ENCODE assay signal across 2 cellular contexts in the genomic region with DNA sequence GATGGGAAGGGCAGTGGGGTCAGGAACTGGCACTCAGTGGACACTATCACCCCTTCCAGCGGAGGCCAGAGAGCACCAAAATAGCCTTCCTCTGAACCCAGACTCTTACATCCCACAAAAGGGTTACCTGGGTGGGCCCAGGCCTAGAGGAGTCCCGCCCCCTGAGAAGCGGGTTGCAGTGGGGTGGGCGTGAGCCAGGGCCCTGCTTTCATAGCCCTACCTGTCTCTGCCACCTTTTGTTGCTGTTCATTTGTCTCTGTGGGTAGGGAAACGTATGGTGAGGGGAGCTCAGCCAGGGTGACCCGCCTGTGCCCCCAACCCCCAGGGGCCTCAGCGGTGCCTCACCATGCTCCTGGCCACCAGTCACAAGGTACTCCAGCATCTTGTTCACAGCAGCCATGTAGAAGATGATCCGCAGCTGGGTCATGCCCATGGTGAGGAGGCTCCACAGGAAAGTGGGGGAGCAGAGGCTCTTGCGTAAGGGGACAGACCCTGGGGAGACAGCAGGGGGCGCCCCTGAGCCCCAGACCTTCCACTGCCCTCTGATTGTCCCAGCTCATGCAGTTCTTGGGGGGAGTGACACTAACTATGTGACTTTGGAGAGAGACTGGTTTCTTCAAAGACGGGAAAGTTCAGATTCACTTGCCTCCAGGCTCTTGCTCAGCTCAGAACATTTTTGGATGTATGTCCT.
A peak's percentile ranks its signal among the peaks of the same experiment; 100 is the strongest.
TF ChIP-seq lines count a peak whose summit lies in the region.

No MANE protein-coding gene starts in this region.

TF ChIP-seq in SK-N-SH treated with all-trans-retinoic acid at 6 μM for 48 hours, 23 proteins besides CTCF, POLR2A, EP300 and RAD21:
- TF ChIP-seq ARNTL (CRISPR knock-in tag; IDR thresholded peaks at IDR 0.05; ENCODE audit: borderline replicate concordance, low read depth): no peak
- TF ChIP-seq, protein P1, sequence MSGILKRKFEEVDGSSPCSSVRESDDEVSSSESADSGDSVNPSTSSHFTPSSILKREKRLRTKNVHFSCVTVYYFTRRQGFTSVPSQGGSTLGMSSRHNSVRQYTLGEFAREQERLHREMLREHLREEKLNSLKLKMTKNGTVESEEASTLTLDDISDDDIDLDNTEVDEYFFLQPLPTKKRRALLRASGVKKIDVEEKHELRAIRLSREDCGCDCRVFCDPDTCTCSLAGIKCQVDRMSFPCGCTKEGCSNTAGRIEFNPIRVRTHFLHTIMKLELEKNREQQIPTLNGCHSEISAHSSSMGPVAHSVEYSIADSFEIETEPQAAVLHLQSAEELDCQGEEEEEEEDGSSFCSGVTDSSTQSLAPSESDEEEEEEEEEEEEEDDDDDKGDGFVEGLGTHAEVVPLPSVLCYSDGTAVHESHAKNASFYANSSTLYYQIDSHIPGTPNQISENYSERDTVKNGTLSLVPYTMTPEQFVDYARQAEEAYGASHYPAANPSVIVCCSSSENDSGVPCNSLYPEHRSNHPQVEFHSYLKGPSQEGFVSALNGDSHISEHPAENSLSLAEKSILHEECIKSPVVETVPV (CRISPR knock-in tag; IDR thresholded peaks at IDR 0.05): no peak
- TF ChIP-seq, protein P2, sequence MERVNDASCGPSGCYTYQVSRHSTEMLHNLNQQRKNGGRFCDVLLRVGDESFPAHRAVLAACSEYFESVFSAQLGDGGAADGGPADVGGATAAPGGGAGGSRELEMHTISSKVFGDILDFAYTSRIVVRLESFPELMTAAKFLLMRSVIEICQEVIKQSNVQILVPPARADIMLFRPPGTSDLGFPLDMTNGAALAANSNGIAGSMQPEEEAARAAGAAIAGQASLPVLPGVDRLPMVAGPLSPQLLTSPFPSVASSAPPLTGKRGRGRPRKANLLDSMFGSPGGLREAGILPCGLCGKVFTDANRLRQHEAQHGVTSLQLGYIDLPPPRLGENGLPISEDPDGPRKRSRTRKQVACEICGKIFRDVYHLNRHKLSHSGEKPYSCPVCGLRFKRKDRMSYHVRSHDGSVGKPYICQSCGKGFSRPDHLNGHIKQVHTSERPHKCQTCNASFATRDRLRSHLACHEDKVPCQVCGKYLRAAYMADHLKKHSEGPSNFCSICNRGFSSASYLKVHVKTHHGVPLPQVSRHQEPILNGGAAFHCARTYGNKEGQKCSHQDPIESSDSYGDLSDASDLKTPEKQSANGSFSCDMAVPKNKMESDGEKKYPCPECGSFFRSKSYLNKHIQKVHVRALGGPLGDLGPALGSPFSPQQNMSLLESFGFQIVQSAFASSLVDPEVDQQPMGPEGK (CRISPR knock-in tag; IDR thresholded peaks at IDR 0.05; ENCODE audit: borderline replicate concordance): no peak
- TF ChIP-seq ZNF70 (CRISPR knock-in tag; IDR thresholded peaks at IDR 0.05): no peak
- TF ChIP-seq ZFP3 (CRISPR knock-in tag; IDR thresholded peaks at IDR 0.05): no peak
- no peak for TF ChIP-seq RARB (CRISPR knock-in tag; IDR thresholded peaks at IDR 0.05)
- no peak for TF ChIP-seq SNAI2 (CRISPR knock-in tag; IDR thresholded peaks at IDR 0.05)
- TF ChIP-seq TOX (CRISPR knock-in tag; IDR thresholded peaks at IDR 0.05; ENCODE audit: borderline replicate concordance): no peak
- no peak for TF ChIP-seq ISL1 (CRISPR knock-in tag; IDR thresholded peaks at IDR 0.05)
- no peak for TF ChIP-seq ESRRG (CRISPR knock-in tag; IDR thresholded peaks at IDR 0.05)
- TF ChIP-seq BACH2 (CRISPR knock-in tag; IDR thresholded peaks at IDR 0.05; ENCODE audit: borderline replicate concordance): no peak
- TF ChIP-seq TCF4 (CRISPR knock-in tag; IDR thresholded peaks at IDR 0.05; ENCODE audit: borderline replicate concordance): no peak
- TF ChIP-seq OSR1 (CRISPR knock-in tag; IDR thresholded peaks at IDR 0.05): no peak
- TF ChIP-seq CSDC2 (CRISPR knock-in tag; IDR thresholded peaks at IDR 0.05): no peak
- no peak for TF ChIP-seq ZNF8 (CRISPR knock-in tag; IDR thresholded peaks at IDR 0.05)
- no peak for TF ChIP-seq ZFP30 (CRISPR knock-in tag; IDR thresholded peaks at IDR 0.05)
- TF ChIP-seq, protein P3, sequence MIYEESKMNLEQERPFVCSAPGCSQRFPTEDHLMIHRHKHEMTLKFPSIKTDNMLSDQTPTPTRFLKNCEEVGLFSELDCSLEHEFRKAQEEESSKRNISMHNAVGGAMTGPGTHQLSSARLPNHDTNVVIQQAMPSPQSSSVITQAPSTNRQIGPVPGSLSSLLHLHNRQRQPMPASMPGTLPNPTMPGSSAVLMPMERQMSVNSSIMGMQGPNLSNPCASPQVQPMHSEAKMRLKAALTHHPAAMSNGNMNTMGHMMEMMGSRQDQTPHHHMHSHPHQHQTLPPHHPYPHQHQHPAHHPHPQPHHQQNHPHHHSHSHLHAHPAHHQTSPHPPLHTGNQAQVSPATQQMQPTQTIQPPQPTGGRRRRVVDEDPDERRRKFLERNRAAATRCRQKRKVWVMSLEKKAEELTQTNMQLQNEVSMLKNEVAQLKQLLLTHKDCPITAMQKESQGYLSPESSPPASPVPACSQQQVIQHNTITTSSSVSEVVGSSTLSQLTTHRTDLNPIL (CRISPR knock-in tag; IDR thresholded peaks at IDR 0.05; ENCODE audit: low read depth): no peak
- TF ChIP-seq, protein P4, sequence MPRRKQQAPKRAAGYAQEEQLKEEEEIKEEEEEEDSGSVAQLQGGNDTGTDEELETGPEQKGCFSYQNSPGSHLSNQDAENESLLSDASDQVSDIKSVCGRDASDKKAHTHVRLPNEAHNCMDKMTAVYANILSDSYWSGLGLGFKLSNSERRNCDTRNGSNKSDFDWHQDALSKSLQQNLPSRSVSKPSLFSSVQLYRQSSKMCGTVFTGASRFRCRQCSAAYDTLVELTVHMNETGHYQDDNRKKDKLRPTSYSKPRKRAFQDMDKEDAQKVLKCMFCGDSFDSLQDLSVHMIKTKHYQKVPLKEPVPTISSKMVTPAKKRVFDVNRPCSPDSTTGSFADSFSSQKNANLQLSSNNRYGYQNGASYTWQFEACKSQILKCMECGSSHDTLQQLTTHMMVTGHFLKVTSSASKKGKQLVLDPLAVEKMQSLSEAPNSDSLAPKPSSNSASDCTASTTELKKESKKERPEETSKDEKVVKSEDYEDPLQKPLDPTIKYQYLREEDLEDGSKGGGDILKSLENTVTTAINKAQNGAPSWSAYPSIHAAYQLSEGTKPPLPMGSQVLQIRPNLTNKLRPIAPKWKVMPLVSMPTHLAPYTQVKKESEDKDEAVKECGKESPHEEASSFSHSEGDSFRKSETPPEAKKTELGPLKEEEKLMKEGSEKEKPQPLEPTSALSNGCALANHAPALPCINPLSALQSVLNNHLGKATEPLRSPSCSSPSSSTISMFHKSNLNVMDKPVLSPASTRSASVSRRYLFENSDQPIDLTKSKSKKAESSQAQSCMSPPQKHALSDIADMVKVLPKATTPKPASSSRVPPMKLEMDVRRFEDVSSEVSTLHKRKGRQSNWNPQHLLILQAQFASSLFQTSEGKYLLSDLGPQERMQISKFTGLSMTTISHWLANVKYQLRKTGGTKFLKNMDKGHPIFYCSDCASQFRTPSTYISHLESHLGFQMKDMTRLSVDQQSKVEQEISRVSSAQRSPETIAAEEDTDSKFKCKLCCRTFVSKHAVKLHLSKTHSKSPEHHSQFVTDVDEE (CRISPR knock-in tag; IDR thresholded peaks at IDR 0.05): no peak
- no peak for TF ChIP-seq PPARA (CRISPR knock-in tag; IDR thresholded peaks at IDR 0.05; ENCODE audit: borderline replicate concordance)
- TF ChIP-seq ZNF565 (CRISPR knock-in tag; conservative IDR thresholded peaks at IDR 0.05; ENCODE audit: low read depth): no peak

TF ChIP-seq in K562, 482 proteins besides CTCF, POLR2A, EP300 and RAD21:
- TF ChIP-seq, protein P5, sequence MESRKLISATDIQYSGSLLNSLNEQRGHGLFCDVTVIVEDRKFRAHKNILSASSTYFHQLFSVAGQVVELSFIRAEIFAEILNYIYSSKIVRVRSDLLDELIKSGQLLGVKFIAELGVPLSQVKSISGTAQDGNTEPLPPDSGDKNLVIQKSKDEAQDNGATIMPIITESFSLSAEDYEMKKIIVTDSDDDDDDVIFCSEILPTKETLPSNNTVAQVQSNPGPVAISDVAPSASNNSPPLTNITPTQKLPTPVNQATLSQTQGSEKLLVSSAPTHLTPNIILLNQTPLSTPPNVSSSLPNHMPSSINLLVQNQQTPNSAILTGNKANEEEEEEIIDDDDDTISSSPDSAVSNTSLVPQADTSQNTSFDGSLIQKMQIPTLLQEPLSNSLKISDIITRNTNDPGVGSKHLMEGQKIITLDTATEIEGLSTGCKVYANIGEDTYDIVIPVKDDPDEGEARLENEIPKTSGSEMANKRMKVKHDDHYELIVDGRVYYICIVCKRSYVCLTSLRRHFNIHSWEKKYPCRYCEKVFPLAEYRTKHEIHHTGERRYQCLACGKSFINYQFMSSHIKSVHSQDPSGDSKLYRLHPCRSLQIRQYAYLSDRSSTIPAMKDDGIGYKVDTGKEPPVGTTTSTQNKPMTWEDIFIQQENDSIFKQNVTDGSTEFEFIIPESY (CRISPR knock-in tag; IDR thresholded peaks at IDR 0.05): peak; percentile 69; the same call in 1 of the 2 replicates
- TF ChIP-seq POLR2AphosphoS5 (IDR thresholded peaks at IDR 0.05; ENCODE audit: control insufficient read depth, insufficient read depth, low read depth, low read length) (no peak), CEBPG (CRISPR knock-in tag; IDR thresholded peaks at IDR 0.05) (peak; percentile 96), CEBPG (tag; conservative IDR thresholded peaks at IDR 0.05 in 1 of 2, IDR thresholded peaks at IDR 0.05 in 1 of 2) (peak; percentile 82 to 93), JUND (IDR thresholded peaks at IDR 0.05; ENCODE audit: borderline replicate concordance, low read depth, low read length) (peak; percentile 39; the same call in 1 of the 2 replicates), JUND (tag; IDR thresholded peaks at IDR 0.05; ENCODE audit: borderline replicate concordance, low read depth, low read length) (no peak), ELF2 (CRISPR knock-in tag; IDR thresholded peaks at IDR 0.05) (no peak), POLR2G (IDR thresholded peaks at IDR 0.05; ENCODE audit: low read depth, low read length) (peak; percentile 49), ESRRA (IDR thresholded peaks at IDR 0.05; ENCODE audit: borderline replicate concordance, low read depth) (0 out of 2 replicates have a peak, but pooled peaks have one; percentile 21), ZZZ3 (IDR thresholded peaks at IDR 0.05) (no peak), CEBPB (tag; IDR thresholded peaks at IDR 0.05) (peak; percentile 99), DACH1 (IDR thresholded peaks at IDR 0.05; ENCODE audit: partially characterized antibody) (peak; percentile 13), FIP1L1 (IDR thresholded peaks at IDR 0.05; ENCODE audit: low read depth, low read length, poor library complexity, severe bottlenecking) (no peak), MTA3 (IDR thresholded peaks at IDR 0.05; ENCODE audit: borderline replicate concordance) (0 out of 2 replicates have a peak, but pooled peaks have one; percentile 26), CBX1 (IDR thresholded peaks at IDR 0.05; ENCODE audit: low read depth) (0 out of 2 replicates have a peak, but pooled peaks have one; percentile 17), CC2D1A (IDR thresholded peaks at IDR 0.05) (0 out of 2 replicates have a peak, but pooled peaks have one; percentile 22), RBFOX2 (IDR thresholded peaks at IDR 0.05; ENCODE audit: low read depth, low read length) (0 out of 2 replicates have a peak, but pooled peaks have one; percentile 37), SMC3 (conservative IDR thresholded peaks at IDR 0.05; ENCODE audit: insufficient read depth, low read depth, low read length) (peak; percentile 54)
- TF ChIP-seq, protein P6, sequence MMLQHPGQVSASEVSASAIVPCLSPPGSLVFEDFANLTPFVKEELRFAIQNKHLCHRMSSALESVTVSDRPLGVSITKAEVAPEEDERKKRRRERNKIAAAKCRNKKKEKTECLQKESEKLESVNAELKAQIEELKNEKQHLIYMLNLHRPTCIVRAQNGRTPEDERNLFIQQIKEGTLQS (IDR thresholded peaks at IDR 0.05): peak; percentile 42; the same call in 1 of the 2 replicates
- TF ChIP-seq, protein P6 (CRISPR knock-in tag; conservative IDR thresholded peaks at IDR 0.05): no peak
- TF ChIP-seq, protein P7, sequence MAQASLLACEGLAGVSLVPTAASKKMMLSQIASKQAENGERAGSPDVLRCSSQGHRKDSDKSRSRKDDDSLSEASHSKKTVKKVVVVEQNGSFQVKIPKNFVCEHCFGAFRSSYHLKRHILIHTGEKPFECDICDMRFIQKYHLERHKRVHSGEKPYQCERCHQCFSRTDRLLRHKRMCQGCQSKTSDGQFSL (CRISPR knock-in tag; IDR thresholded peaks at IDR 0.05): peak; percentile 99
- TF ChIP-seq, protein P7 (tag; IDR thresholded peaks at IDR 0.05): peak in 1 of 2 experiments; percentile 82; a peak in 1 of 4 replicates
- TF ChIP-seq, protein P8, sequence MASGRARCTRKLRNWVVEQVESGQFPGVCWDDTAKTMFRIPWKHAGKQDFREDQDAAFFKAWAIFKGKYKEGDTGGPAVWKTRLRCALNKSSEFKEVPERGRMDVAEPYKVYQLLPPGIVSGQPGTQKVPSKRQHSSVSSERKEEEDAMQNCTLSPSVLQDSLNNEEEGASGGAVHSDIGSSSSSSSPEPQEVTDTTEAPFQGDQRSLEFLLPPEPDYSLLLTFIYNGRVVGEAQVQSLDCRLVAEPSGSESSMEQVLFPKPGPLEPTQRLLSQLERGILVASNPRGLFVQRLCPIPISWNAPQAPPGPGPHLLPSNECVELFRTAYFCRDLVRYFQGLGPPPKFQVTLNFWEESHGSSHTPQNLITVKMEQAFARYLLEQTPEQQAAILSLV (tag; IDR thresholded peaks at IDR 0.05): peak; percentile 62; the same call in 1 of the 2 replicates
TF ChIP-seq in K562: peak in this region for 15.
